Comparison of ENCODE assay signal across 9 cellular contexts in genomic region chr9:93826209-93826608, GRCh38.
DNase-seq lines count a peak whose midpoint lies in the region; ATAC-seq and TF ChIP-seq lines count a peak whose summit lies in the region.
"Had no signal": no experiment of that assay in that cellular context is flagged by ENCODE, and none has a peak within 500 bp of the region (broad histone marks: within the 10 kb centered on the region; RNA-seq: fewer than 3 reads in every experiment).

No MANE protein-coding gene starts in this region.

- peaks cover 29% of the 10 kb centered on the region for H3K27me3 Mint-ChIP-seq in activated naive CD4-positive, alpha-beta T cell treated with anti-CD3 and anti-CD28 coated beads, Interleukin-2, amount 50 U/mL, for 24 hours
- peaks cover 44% of the 10 kb centered on the region for H3K27me3 Mint-ChIP-seq in type B pancreatic cell
- peaks cover 10% of the 10 kb centered on the region for H3K27me3 Mint-ChIP-seq in osteocyte (ENCODE audit: unreplicated experiment)

- no peaks in the 10 kb centered on the region for H3K36me3 Mint-ChIP-seq in activated naive CD4-positive, alpha-beta T cell treated with anti-CD3 and anti-CD28 coated beads, Interleukin-2, amount 50 U/mL, for 24 hours
- H3K36me3 Mint-ChIP-seq in type B pancreatic cell: no peaks in the 10 kb centered on the region
- H3K36me3 Mint-ChIP-seq in osteocyte (ENCODE audit: unreplicated experiment): no peaks in the 10 kb centered on the region

- H3K9me3 Mint-ChIP-seq in activated naive CD4-positive, alpha-beta T cell treated with anti-CD3 and anti-CD28 coated beads, Interleukin-2, amount 50 U/mL, for 24 hours: no peaks in the 10 kb centered on the region
- H3K9me3 Mint-ChIP-seq in type B pancreatic cell (no peaks in the 10 kb centered on the region), osteocyte (ENCODE audit: unreplicated experiment) (peaks cover 10% of the 10 kb centered on the region)

- peak in 3 of 4 experiments; percentile 12 to 32 (median 19) for DNase-seq in activated CD4-positive, CD25-positive, alpha-beta regulatory T cell (lab: John Stamatoyannopoulos, UW)
- DNase-seq in mesenteric fat pad (ENCODE audit: low spot score) (peak; percentile 87), type B pancreatic cell (ENCODE audit: extremely low spot score, unreplicated experiment) (peak; percentile 66), A172 (ENCODE audit: low spot score) (no peak), osteocyte (ENCODE audit: extremely low spot score, unreplicated experiment) (no peak)
- DNase-seq: 8988T had no signal

- peaks cover 10% of the 10 kb centered on the region for H3K4me1 Mint-ChIP-seq in activated naive CD4-positive, alpha-beta T cell treated with anti-CD3 and anti-CD28 coated beads, Interleukin-2, amount 50 U/mL, for 24 hours
- H3K4me1 Mint-ChIP-seq in type B pancreatic cell (ENCODE audit: unreplicated experiment) (peaks cover 12% of the 10 kb centered on the region), osteocyte (ENCODE audit: unreplicated experiment) (no peaks in the 10 kb centered on the region)

- TF ChIP-seq CTCF in type B pancreatic cell (conservative IDR thresholded peaks at IDR 0.05) (peak; percentile 56), osteocyte (IDR thresholded peaks at IDR 0.05) (no peak)

- no peak overlapping the region for H3K27ac Mint-ChIP-seq in activated naive CD4-positive, alpha-beta T cell treated with anti-CD3 and anti-CD28 coated beads, Interleukin-2, amount 50 U/mL, for 24 hours
- H3K27ac Mint-ChIP-seq in type B pancreatic cell (no peak overlapping the region), osteocyte (ENCODE audit: unreplicated experiment) (no peak overlapping the region)

- H3K4me3 Mint-ChIP-seq in activated naive CD4-positive, alpha-beta T cell treated with anti-CD3 and anti-CD28 coated beads, Interleukin-2, amount 50 U/mL, for 24 hours: peak overlapping the region; percentile 63
- H3K4me3 Mint-ChIP-seq in type B pancreatic cell (no peak overlapping the region), osteocyte (ENCODE audit: unreplicated experiment) (no peak overlapping the region)

- no peak for ATAC-seq in activated CD4-positive, CD25-positive, alpha-beta regulatory T cell treated with anti-CD3 and anti-CD28 coated beads, Interleukin-2, amount 50 U/mL, for 24 hours
- ATAC-seq in HG02763 (IDR thresholded peaks at IDR 0.05; ENCODE audit: unreplicated experiment): no peak

Comparison
In these comparisons a context has a peak if more than half of its experiments do, and no peak if none do; other contexts are left out.
1. DNase-seq: peak in activated CD4-positive, CD25-positive, alpha-beta regulatory T cell (3 of 4), mesenteric fat pad (single experiment) and type B pancreatic cell (single experiment); none in A172 (single experiment) and osteocyte (single experiment).